Comparison of ENCODE assay signal across 8 cellular contexts in the genomic region with DNA sequence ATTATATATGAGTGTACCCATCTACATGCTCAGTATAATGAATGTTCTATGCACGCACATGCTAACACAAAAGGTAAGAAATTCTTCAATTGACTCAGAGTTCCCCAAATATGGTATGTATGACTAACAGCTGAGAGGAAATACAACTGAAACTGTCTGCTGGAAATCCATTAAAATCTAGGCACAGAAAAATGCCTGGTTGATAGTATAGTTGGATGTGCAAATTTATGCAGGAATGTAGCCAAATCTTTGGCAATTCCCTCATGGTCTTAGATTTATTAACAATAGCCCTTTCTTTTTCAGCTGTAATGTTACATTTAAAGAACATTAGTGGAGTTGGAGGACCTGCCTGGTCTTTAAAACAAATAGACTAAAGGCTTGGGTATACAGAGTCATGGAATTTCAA. TPM values are rescaled to one million over a fixed set of nuclear protein-coding genes. Genes with fewer than 3 reads are reported as not detected.
DNase-seq lines count a peak whose midpoint lies in the region; ATAC-seq, FAIRE-seq and TF ChIP-seq lines count a peak whose summit lies in the region.

No MANE protein-coding gene starts in this region.

- DNase-seq in HTR-8/SVneo (ENCODE audit: insufficient read length, low spot score) (no peak), chondrocyte (ENCODE audit: low spot score) (no peak), urothelium cell line (ENCODE audit: low spot score) (no peak), RPMI8226 (no peak), cerebellum (ENCODE audit: low spot score) (no peak), adrenal gland (no peak)

- H3K27me3 ChIP-seq in adrenal gland = no peaks in the 10 kb centered on the region

- no peaks in the 10 kb centered on the region for H3K9me3 Mint-ChIP-seq in chondrocyte (ENCODE audit: low read depth)

- no peaks in the 10 kb centered on the region for H3K9me3 ChIP-seq in adrenal gland (replicated peaks in 1 of 3)

- H3K27ac ChIP-seq in adrenal gland = no peak overlapping the region

- 77 to 90% (median 83%) methylated on average over 1 of the region's 1 CpG for WGBS in adrenal gland, 4 donors

- no peak overlapping the region for H3K4me3 ChIP-seq in adrenal gland

- H3K27ac Mint-ChIP-seq in chondrocyte (ENCODE audit: unreplicated experiment) = peak overlapping the region; percentile 67

- FAIRE-seq in HTR-8/SVneo (lab: Jason Lieb, UNC) (peak; percentile 23), urothelium cell line (lab: Jason Lieb, UNC) (no peak)

- no peaks in the 10 kb centered on the region for H3K36me3 ChIP-seq in adrenal gland (replicated peaks in 1 of 2)

- ATAC-seq in GM18499 (IDR thresholded peaks at IDR 0.05; ENCODE audit: insufficient read depth, unreplicated experiment) (peak; percentile 98), GM21717 (IDR thresholded peaks at IDR 0.05; ENCODE audit: unreplicated experiment) (peak; percentile 86)

- peaks cover 6 to 40% of the 10 kb centered on the region in 2 donors for H3K4me1 ChIP-seq in adrenal gland (replicated peaks in 1 of 2)

- H3K27me3 Mint-ChIP-seq in chondrocyte (ENCODE audit: low read depth) = no peaks in the 10 kb centered on the region

- no peak for TF ChIP-seq POLR2A in adrenal gland (IDR thresholded peaks at IDR 0.05)

- no peak for TF ChIP-seq CTCF in chondrocyte (IDR thresholded peaks at IDR 0.05)
- no peak for TF ChIP-seq CTCF in adrenal gland (IDR thresholded peaks at IDR 0.05)

- intact Hi-C loops in adrenal gland (cut with DNase I) = loop anchor here in 1 of 2 donors (10.0 kb wide), 1 partner anchor 71 kb away; no protein-coding TSS in a partner anchor

- H3K36me3 Mint-ChIP-seq in chondrocyte (ENCODE audit: low read depth) = peaks cover 6% of the 10 kb centered on the region

- no peak overlapping the region for H3K4me3 Mint-ChIP-seq in chondrocyte (ENCODE audit: unreplicated experiment)

- H3K4me1 Mint-ChIP-seq in chondrocyte (ENCODE audit: low read depth) = peaks cover 47% of the 10 kb centered on the region

RNA-seq across cellular contexts. Expression of a gene that starts 5.5 kb away (rescaled TPM):
- total RNA-seq in chondrocyte (69.2 to 76.8 TPM (median 73.7 TPM) in 3 replicates), cerebellum (97.5 TPM), adrenal gland (10 to 100 TPM; 17.3 to 83.9 (median 46.3) TPM)
- 10 to 100 TPM in 1 of 3 donors, 1 to 10 TPM in 2; 7.6 to 16.1 (median 9.2) TPM for polyA plus RNA-seq in adrenal gland
